In the genomic region with DNA sequence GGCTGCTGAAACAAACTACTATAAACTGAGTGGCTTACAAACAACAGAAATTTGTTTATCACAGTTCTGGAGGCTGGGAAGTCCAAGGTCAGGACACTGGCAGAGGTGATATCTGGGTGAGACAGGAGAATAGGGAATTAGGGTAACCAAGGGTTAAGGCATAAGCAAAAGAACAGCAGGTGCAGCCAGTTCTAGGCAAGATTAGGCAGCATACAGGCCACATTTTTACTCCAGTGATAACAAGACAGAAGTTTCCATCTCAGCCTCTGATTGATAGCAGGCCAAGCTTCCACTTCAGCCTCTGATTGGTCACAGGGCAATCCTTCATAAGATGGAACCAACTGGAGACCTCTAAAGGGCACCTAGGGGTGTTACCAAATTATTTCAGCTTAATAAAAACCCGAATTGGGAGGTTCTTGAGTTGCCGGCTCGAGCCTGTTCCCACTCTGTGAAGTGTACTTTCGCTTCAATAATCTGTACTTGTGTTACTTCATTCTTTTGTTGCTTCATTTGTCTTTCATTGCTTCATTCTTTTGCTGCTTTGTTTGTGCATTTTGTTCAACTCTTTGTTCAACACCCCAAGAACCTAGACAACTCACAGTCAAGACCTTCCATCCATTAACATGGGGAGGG, we compare ENCODE assay signal across 18 cellular contexts.
DNase-seq lines count a peak whose midpoint lies in the region; ATAC-seq, FAIRE-seq and TF ChIP-seq lines count a peak whose summit lies in the region.
"Had no signal": no experiment of that assay in that cellular context is flagged by ENCODE, and none has a peak within 500 bp of the region (broad histone marks: within the 10 kb centered on the region; RNA-seq: fewer than 3 reads in every experiment).

No MANE protein-coding gene starts in this region.

- no peak for TF ChIP-seq RAD21 in GM12878 (IDR thresholded peaks at IDR 0.05; ENCODE audit: insufficient read depth, low read depth, low read length)

- no peak for TF ChIP-seq EP300 in GM12878 (IDR thresholded peaks at IDR 0.05; ENCODE audit: borderline replicate concordance in 1 of 2, control insufficient read depth in 1 of 2, low read depth in 2 of 2, low read length in 2 of 2)

- CTCF ChIA-PET in GM12878 (lab: Yijun Ruan, JAX): no interaction called here

- H3K4me1 ChIP-seq in GM12878 (ENCODE audit: control insufficient read depth, insufficient read depth, low read length) (peaks cover 16% of the 10 kb centered on the region; the same call in 1 of the 2 replicates), vagina (no peaks in the 10 kb centered on the region)

- H3K36me3 Mint-ChIP-seq in natural killer cell treated with Interleukin-12 subunit alpha and Interleukin-12 subunit beta and Interleukin-15 and Interleukin-18, amount 100 ng/mL, for 72 hours: peaks cover 12% of the 10 kb centered on the region
- no peaks in the 10 kb centered on the region for H3K36me3 Mint-ChIP-seq in natural killer cell

- H4K20me1 ChIP-seq in GM12878 (ENCODE audit: control insufficient read depth, insufficient read depth): no peaks in the 10 kb centered on the region

- intact Hi-C loops in natural killer cell (cut with micrococcal nuclease): no loop called here
- intact Hi-C loops in GM12878 (cut with micrococcal nuclease; ENCODE audit: unreplicated experiment): no loop called here
- intact Hi-C loops in vagina (cut with DNase I): no loop called here

- 98% methylated on average over 4 of the region's 4 CpGs for WGBS in GM12878 (ENCODE audit: insufficient coverage, insufficient replicate concordance, low lambda C conversion rate, missing lambda C conversion rate)

- ATAC-seq in natural killer cell treated with Interleukin-12 subunit alpha and Interleukin-12 subunit beta and Interleukin-15 and Interleukin-18, amount 100 ng/mL, for 72 hours: no peak
- no peak for ATAC-seq in natural killer cell
- ATAC-seq in GM12878: no peak; the same call in 2 of the 3 replicates
- ATAC-seq in HG03442 (IDR thresholded peaks at IDR 0.05; ENCODE audit: unreplicated experiment): no peak
- ATAC-seq: gastrocnemius medialis; naive thymus-derived CD8-positive, alpha-beta T cell; Right ventricle myocardium inferior had no signal

- peaks cover 0 to 6% of the 10 kb centered on the region in 2 donors for H3K27me3 Mint-ChIP-seq in natural killer cell treated with Interleukin-12 subunit alpha and Interleukin-12 subunit beta and Interleukin-15 and Interleukin-18, amount 100 ng/mL, for 72 hours
- H3K27me3 Mint-ChIP-seq in natural killer cell (ENCODE audit: low read depth in 2 of 2): no peaks in the 10 kb centered on the region
- H3K27me3 Mint-ChIP-seq: naive thymus-derived CD8-positive, alpha-beta T cell had no signal

- FAIRE-seq in GM12878 (lab: Jason Lieb, UNC): no peak
- FAIRE-seq: H54, kidney had no signal

- H3K4me3 ChIP-seq in GM12878: no peak overlapping the region
- no peak overlapping the region for H3K4me3 ChIP-seq in vagina
- H3K4me3 ChIP-seq: gastrocnemius medialis, tibial artery had no signal

- H3K27me3 ChIP-seq in GM12878 (replicated peaks in 1 of 2; ENCODE audit: control insufficient read depth in 2 of 2, insufficient read depth in 2 of 2, low read length in 1 of 2) (no peaks in the 10 kb centered on the region), vagina (no peaks in the 10 kb centered on the region)
- H3K27me3 ChIP-seq: gastrocnemius medialis, tibial artery had no signal

- in situ Hi-C loops in GM12878 (cut with MboI): no loop called here

- H3K27ac Mint-ChIP-seq in natural killer cell treated with Interleukin-12 subunit alpha and Interleukin-12 subunit beta and Interleukin-15 and Interleukin-18, amount 100 ng/mL, for 72 hours: peak overlapping the region; percentile 16 to 39
- H3K27ac Mint-ChIP-seq in natural killer cell: no peak overlapping the region

- H3K27ac ChIP-seq in GM12878 (ENCODE audit: control insufficient read depth, insufficient read depth) (no peak overlapping the region), vagina (no peak overlapping the region)
- H3K27ac ChIP-seq: gastrocnemius medialis, tibial artery had no signal

- H3K4me2 ChIP-seq in GM12878 (ENCODE audit: control insufficient read depth, insufficient read depth): no peak overlapping the region

- TF ChIP-seq CTCF in natural killer cell (IDR thresholded peaks at IDR 0.05): no peak
- TF ChIP-seq CTCF in GM12878 (IDR thresholded peaks at IDR 0.05 in 2 of 3, conservative IDR thresholded peaks at IDR 0.05 in 1 of 3; ENCODE audit: control insufficient read depth in 2 of 3, extremely low read depth in 1 of 3, insufficient read depth in 1 of 3, low read depth in 3 of 3, low read length in 3 of 3): no peak
- TF ChIP-seq CTCF in vagina (IDR thresholded peaks at IDR 0.05): no peak

- no peak overlapping the region for H3K4me3 Mint-ChIP-seq in natural killer cell treated with Interleukin-12 subunit alpha and Interleukin-12 subunit beta and Interleukin-15 and Interleukin-18, amount 100 ng/mL, for 72 hours
- H3K4me3 Mint-ChIP-seq in natural killer cell: no peak overlapping the region
- H3K4me3 Mint-ChIP-seq: naive thymus-derived CD8-positive, alpha-beta T cell had no signal

- no peaks in the 10 kb centered on the region for H3K79me2 ChIP-seq in GM12878 (ENCODE audit: control insufficient read depth, insufficient read depth, low read length)

- DNase-seq in natural killer cell treated with Interleukin-12 subunit alpha and Interleukin-12 subunit beta and Interleukin-15 and Interleukin-18, amount 100 ng/mL, for 72 hours (ENCODE audit: low spot score): no peak
- DNase-seq in natural killer cell: no peak
- DNase-seq in MV-4-11 (lab: John Stamatoyannopoulos, UW): peak; percentile 53
- no peak for DNase-seq in GM12878 (ENCODE audit: low read depth, low spot score)
- DNase-seq in DMS114 treated with DMSO at 0.1 percent for 48 hours (lab: John Stamatoyannopoulos, UW; ENCODE audit: unreplicated experiment): no peak
- no peak for DNase-seq in vagina (ENCODE audit: extremely low spot score in 2 of 2)
- DNase-seq: COR-L47; effector CD4-positive, alpha-beta T cell; gastrocnemius medialis; kidney; mammary epithelial cell; naive thymus-derived CD8-positive, alpha-beta T cell; posterior cingulate gyrus; stimulated activated naive CD4-positive, alpha-beta T cell treated with Interleukin-2 at 50 U/mL for 16 hours had no signal

- BruUV-seq in GM12878 (replicated peaks; lab: Mats Ljungman, UMichigan): no TSS peak

- POLR2A ChIA-PET in GM12878 (lab: Charles Lee): interaction anchor here (0.6 to 2.2 kb wide), 4 partner anchors 9 to 252 kb away, joined by 3 to 7 read pairs (median 4); no protein-coding TSS in a partner anchor

- TF ChIP-seq POLR2A in GM12878 (IDR thresholded peaks at IDR 0.05; ENCODE audit: low read depth, low read length): no peak
- no peak for TF ChIP-seq POLR2A in vagina (IDR thresholded peaks at IDR 0.05)

- H3K9me3 ChIP-seq in GM12878 (replicated peaks; ENCODE audit: control insufficient read depth, insufficient read depth, low read length): peaks cover 5% of the 10 kb centered on the region; the same call in 2 of the 3 replicates
- no peaks in the 10 kb centered on the region for H3K9me3 ChIP-seq in vagina
- H3K9me3 ChIP-seq: gastrocnemius medialis, tibial artery had no signal

- H3K4me1 Mint-ChIP-seq in natural killer cell treated with Interleukin-12 subunit alpha and Interleukin-12 subunit beta and Interleukin-15 and Interleukin-18, amount 100 ng/mL, for 72 hours (ENCODE audit: low read depth in 2 of 2): peaks cover 12 to 17% of the 10 kb centered on the region in 2 donors
- peaks cover 7 to 8% of the 10 kb centered on the region in 2 donors for H3K4me1 Mint-ChIP-seq in natural killer cell

- peaks cover 6% of the 10 kb centered on the region for H3K9me3 Mint-ChIP-seq in natural killer cell treated with Interleukin-12 subunit alpha and Interleukin-12 subunit beta and Interleukin-15 and Interleukin-18, amount 100 ng/mL, for 72 hours
- H3K9me3 Mint-ChIP-seq in natural killer cell: no peaks in the 10 kb centered on the region

- H3K36me3 ChIP-seq in GM12878 (ENCODE audit: control insufficient read depth in 2 of 2, insufficient read depth in 2 of 2, low read length in 1 of 2) (no peaks in the 10 kb centered on the region), vagina (no peaks in the 10 kb centered on the region)
- H3K36me3 ChIP-seq: gastrocnemius medialis, tibial artery had no signal

- SMC1A ChIA-PET in GM12878 (lab: Charles Lee; ENCODE audit: uncharacterized antibody, unreplicated experiment): interaction anchor here (0.9 to 4.9 kb wide), 6 partner anchors 10 to 48 kb away, joined by 3 to 38 read pairs (median 8); no protein-coding TSS in a partner anchor

- RAD21 ChIA-PET in GM12878 (lab: Charles Lee; ENCODE audit: unreplicated experiment): interaction anchor here (1.8 to 2.9 kb wide), 2 partner anchors 12 to 17 kb away, joined by 6 to 12 read pairs; no protein-coding TSS in a partner anchor

- no peak overlapping the region for H3K9ac ChIP-seq in GM12878 (ENCODE audit: control insufficient read depth, insufficient read depth, low read length)

- no peak overlapping the region; the same call in 1 of the 2 replicates for H2AFZ ChIP-seq in GM12878 (ENCODE audit: control insufficient read depth, low read depth, low read length)

TF ChIP-seq in GM12878, 131 proteins besides CTCF, POLR2A, EP300 and RAD21:
- TF ChIP-seq FOS (IDR thresholded peaks at IDR 0.05; ENCODE audit: borderline replicate concordance, extremely low read depth, insufficient read length): no peak
- TF ChIP-seq SREBF1 (IDR thresholded peaks at IDR 0.05; ENCODE audit: low read length): no peak
- TF ChIP-seq, protein P1, sequence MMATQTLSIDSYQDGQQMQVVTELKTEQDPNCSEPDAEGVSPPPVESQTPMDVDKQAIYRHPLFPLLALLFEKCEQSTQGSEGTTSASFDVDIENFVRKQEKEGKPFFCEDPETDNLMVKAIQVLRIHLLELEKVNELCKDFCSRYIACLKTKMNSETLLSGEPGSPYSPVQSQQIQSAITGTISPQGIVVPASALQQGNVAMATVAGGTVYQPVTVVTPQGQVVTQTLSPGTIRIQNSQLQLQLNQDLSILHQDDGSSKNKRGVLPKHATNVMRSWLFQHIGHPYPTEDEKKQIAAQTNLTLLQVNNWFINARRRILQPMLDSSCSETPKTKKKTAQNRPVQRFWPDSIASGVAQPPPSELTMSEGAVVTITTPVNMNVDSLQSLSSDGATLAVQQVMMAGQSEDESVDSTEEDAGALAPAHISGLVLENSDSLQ (IDR thresholded peaks at IDR 0.05): peak; percentile 29; the same call in 1 of the 2 replicates

Comparison
In these comparisons a context has a peak if more than half of its experiments do, and no peak if none do; other contexts are left out.
1. H3K27ac Mint-ChIP-seq: peak in natural killer cell treated with Interleukin-12 subunit alpha and Interleukin-12 subunit beta and Interleukin-15 and Interleukin-18, amount 100 ng/mL, for 72 hours (2 of 2); none in natural killer cell (0 of 2).